Comparison of ENCODE assay signal across 9 cellular contexts in the genomic region with DNA sequence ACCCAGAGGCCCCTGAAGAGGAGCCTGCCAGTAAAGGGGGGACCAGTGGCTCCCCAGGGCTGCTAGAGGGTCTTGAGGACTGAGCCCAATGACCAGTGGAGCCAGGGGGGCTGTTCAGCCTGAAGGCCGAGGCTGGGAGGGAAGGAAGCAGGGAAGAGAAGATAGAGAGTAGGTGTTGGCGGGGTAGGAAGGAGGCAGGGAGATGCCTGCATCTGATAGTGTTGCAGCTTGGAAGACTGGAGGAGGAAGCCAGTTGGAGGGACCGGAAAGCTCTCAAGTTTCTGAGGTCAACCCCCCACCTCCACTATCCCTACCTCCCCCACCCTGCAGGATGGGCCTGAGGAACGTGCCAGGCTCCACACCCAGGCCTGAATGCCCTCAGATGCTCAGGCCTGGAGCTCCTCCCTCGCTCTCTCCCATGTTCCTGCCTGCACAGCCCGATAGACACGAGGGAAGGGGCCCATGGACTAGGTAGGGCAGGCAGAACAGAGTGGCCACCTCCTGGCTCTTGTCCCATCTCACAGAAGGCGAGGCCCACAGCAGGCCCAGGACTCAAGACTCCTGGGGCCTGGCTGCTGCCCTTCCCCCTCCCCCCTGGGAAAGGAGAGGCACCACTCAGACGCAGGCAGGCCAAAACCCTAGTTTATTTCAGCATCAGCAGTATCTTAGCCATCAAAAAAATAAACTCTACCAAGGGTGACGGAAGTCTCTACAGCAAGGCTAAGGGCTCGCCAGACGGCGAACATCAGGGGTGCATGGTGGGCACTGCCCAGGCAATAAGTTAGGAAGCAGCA. TPM values are rescaled to one million over a fixed set of nuclear protein-coding genes. Genes with fewer than 3 reads are reported as not detected.
A peak's percentile ranks its signal among the peaks of the same experiment; 100 is the strongest.
DNase-seq lines count a peak whose midpoint lies in the region; ATAC-seq and TF ChIP-seq lines count a peak whose summit lies in the region.
"Had no signal": no experiment of that assay in that cellular context is flagged by ENCODE, and none has a peak within 500 bp of the region (broad histone marks: within the 10 kb centered on the region; RNA-seq: fewer than 3 reads in every experiment).

No MANE protein-coding gene starts in this region.

- H3K4me3 ChIP-seq in right atrium auricular region = no peak overlapping the region
- H3K4me3 ChIP-seq: left lung had no signal

- TF ChIP-seq CTCF in right atrium auricular region (IDR thresholded peaks at IDR 0.05) = no peak

- H3K36me3 ChIP-seq in right atrium auricular region = peaks cover 4% of the 10 kb centered on the region

- H3K27me3 Mint-ChIP-seq in activated T-helper 1 cell treated with anti-CD3 and anti-CD28 coated beads, Interleukin-12 subunit alpha, Interleukin-12 subunit beta, Interleukin-2, Interleukin-4 antibody, amounts not matched to agents 30 ng/mL and 10 ng/mL and 1 ng/mL, durations not matched to agents 14 hours and 24 hours and 36 hours (ENCODE audit: insufficient read depth) = peaks cover 14% of the 10 kb centered on the region

- peak overlapping the region; percentile 56 for H3K4me3 Mint-ChIP-seq in activated T-helper 1 cell treated with anti-CD3 and anti-CD28 coated beads, Interleukin-12 subunit alpha, Interleukin-12 subunit beta, Interleukin-2, Interleukin-4 antibody, amounts not matched to agents 30 ng/mL and 10 ng/mL and 1 ng/mL, durations not matched to agents 14 hours and 24 hours and 36 hours

- H3K4me1 Mint-ChIP-seq in activated T-helper 1 cell treated with anti-CD3 and anti-CD28 coated beads, Interleukin-12 subunit alpha, Interleukin-12 subunit beta, Interleukin-2, Interleukin-4 antibody, amounts not matched to agents 30 ng/mL and 10 ng/mL and 1 ng/mL, durations not matched to agents 14 hours and 24 hours and 36 hours (ENCODE audit: low read depth) = peaks cover 6% of the 10 kb centered on the region

- DNase-seq in Right ventricle myocardium superior = peak; percentile 53
- no peak for DNase-seq in right atrium auricular region (ENCODE audit: low spot score)
- no peak for DNase-seq in activated T-helper 1 cell treated with anti-CD3 and anti-CD28 coated beads, Interleukin-12 subunit alpha, Interleukin-12 subunit beta, Interleukin-2, Interleukin-4 antibody, amounts not matched to agents 30 ng/mL and 10 ng/mL and 1 ng/mL, durations not matched to agents 14 hours and 24 hours and 36 hours (ENCODE audit: low spot score)
- peak; percentile 73 for DNase-seq in left kidney (ENCODE audit: low read depth, low spot score)
- DNase-seq in NCI-H345 (lab: John Stamatoyannopoulos, UW) = no peak
- no peak for DNase-seq in cerebellar nuclear complex (lab: John Stamatoyannopoulos, UW)
- no peak for DNase-seq in NCI-H510A (lab: John Stamatoyannopoulos, UW)

- no peaks in the 10 kb centered on the region for H3K27me3 ChIP-seq in right atrium auricular region

- H3K36me3 Mint-ChIP-seq in activated T-helper 1 cell treated with anti-CD3 and anti-CD28 coated beads, Interleukin-12 subunit alpha, Interleukin-12 subunit beta, Interleukin-2, Interleukin-4 antibody, amounts not matched to agents 30 ng/mL and 10 ng/mL and 1 ng/mL, durations not matched to agents 14 hours and 24 hours and 36 hours (ENCODE audit: low read depth) = no peaks in the 10 kb centered on the region

- peaks cover 0 to 76% of the 10 kb centered on the region in 2 donors for H3K4me1 ChIP-seq in right atrium auricular region

- intact Hi-C loops in Right ventricle myocardium superior (cut with DNase I) = no loop called here
- intact Hi-C loops in activated T-helper 1 cell treated with anti-CD3 and anti-CD28 coated beads, Interleukin-12 subunit alpha, Interleukin-12 subunit beta, Interleukin-2, Interleukin-4 antibody, amounts not matched to agents 30 ng/mL and 10 ng/mL and 1 ng/mL, durations not matched to agents 14 hours and 24 hours and 36 hours (cut with micrococcal nuclease) = no loop called here

- no peaks in the 10 kb centered on the region for H3K9me3 ChIP-seq in right atrium auricular region
- H3K9me3 ChIP-seq: left lung had no signal

- H3K27ac Mint-ChIP-seq in activated T-helper 1 cell treated with anti-CD3 and anti-CD28 coated beads, Interleukin-12 subunit alpha, Interleukin-12 subunit beta, Interleukin-2, Interleukin-4 antibody, amounts not matched to agents 30 ng/mL and 10 ng/mL and 1 ng/mL, durations not matched to agents 14 hours and 24 hours and 36 hours = no peak overlapping the region

- no peaks in the 10 kb centered on the region for H3K9me3 Mint-ChIP-seq in activated T-helper 1 cell treated with anti-CD3 and anti-CD28 coated beads, Interleukin-12 subunit alpha, Interleukin-12 subunit beta, Interleukin-2, Interleukin-4 antibody, amounts not matched to agents 30 ng/mL and 10 ng/mL and 1 ng/mL, durations not matched to agents 14 hours and 24 hours and 36 hours

- H3K27ac ChIP-seq in right atrium auricular region = peak overlapping the region in 1 of 2 donors; percentile 84

- ATAC-seq in Right ventricle myocardium superior (ENCODE audit: poor library complexity) = no peak
- no peak for ATAC-seq in GM21390 (IDR thresholded peaks at IDR 0.05; ENCODE audit: unreplicated experiment)

RNA-seq across cellular contexts. Expression of gene CKB, which starts 3.4 kb away (rescaled TPM):
- total RNA-seq in Right ventricle myocardium superior = 702 TPM
- 100 to 1,000 TPM; 546 to 707 TPM for total RNA-seq in right atrium auricular region
- 13.7 and 16.0 TPM in 2 replicates for total RNA-seq in activated T-helper 1 cell treated with anti-CD3 and anti-CD28 coated beads, Interleukin-12 subunit alpha, Interleukin-12 subunit beta, Interleukin-2, Interleukin-4 antibody, amounts not matched to agents 30 ng/mL and 10 ng/mL and 1 ng/mL, durations not matched to agents 14 hours and 24 hours and 36 hours

RNA-seq across cellular contexts. Expression of gene TRMT61A, which starts 9.8 kb away (rescaled TPM):
- total RNA-seq in Right ventricle myocardium superior = 5.0 TPM
- total RNA-seq in right atrium auricular region = 1 to 10 TPM; 4.4 to 7.4 TPM
- total RNA-seq in activated T-helper 1 cell treated with anti-CD3 and anti-CD28 coated beads, Interleukin-12 subunit alpha, Interleukin-12 subunit beta, Interleukin-2, Interleukin-4 antibody, amounts not matched to agents 30 ng/mL and 10 ng/mL and 1 ng/mL, durations not matched to agents 14 hours and 24 hours and 36 hours = 23.4 and 23.7 TPM in 2 replicates

RNA-seq across cellular contexts. Expression of gene BAG5, which starts 43.2 kb away (rescaled TPM):
- total RNA-seq in Right ventricle myocardium superior (14.3 TPM), right atrium auricular region (10 to 100 TPM; 16.1 to 17.7 TPM)
- total RNA-seq in activated T-helper 1 cell treated with anti-CD3 and anti-CD28 coated beads, Interleukin-12 subunit alpha, Interleukin-12 subunit beta, Interleukin-2, Interleukin-4 antibody, amounts not matched to agents 30 ng/mL and 10 ng/mL and 1 ng/mL, durations not matched to agents 14 hours and 24 hours and 36 hours = 33.8 and 34.1 TPM in 2 replicates

RNA-seq across cellular contexts. Expression of gene COA8, which starts 43.5 kb away (rescaled TPM):
- 60.6 TPM for total RNA-seq in Right ventricle myocardium superior
- total RNA-seq in right atrium auricular region = 10 to 100 TPM; 21.3 to 53.2 TPM
- 37.2 and 39.7 TPM in 2 replicates for total RNA-seq in activated T-helper 1 cell treated with anti-CD3 and anti-CD28 coated beads, Interleukin-12 subunit alpha, Interleukin-12 subunit beta, Interleukin-2, Interleukin-4 antibody, amounts not matched to agents 30 ng/mL and 10 ng/mL and 1 ng/mL, durations not matched to agents 14 hours and 24 hours and 36 hours

Comparison
In these comparisons a context has a peak if more than half of its experiments do, and no peak if none do; other contexts are left out.
1. DNase-seq: peak in Right ventricle myocardium superior (single experiment) and left kidney (single experiment); none in right atrium auricular region (single experiment), activated T-helper 1 cell treated with anti-CD3 and anti-CD28 coated beads, Interleukin-12 subunit alpha, Interleukin-12 subunit beta, Interleukin-2, Interleukin-4 antibody, amounts not matched to agents 30 ng/mL and 10 ng/mL and 1 ng/mL, durations not matched to agents 14 hours and 24 hours and 36 hours (single experiment), NCI-H345 (single experiment), cerebellar nuclear complex (0 of 2) and NCI-H510A (single experiment).
2. RNA of gene CKB, which starts 3.4 kb away (total RNA-seq): 546 to 707 TPM in right atrium auricular region and 702 TPM in Right ventricle myocardium superior (single experiment); 13.7 to 16.0 TPM in activated T-helper 1 cell treated with anti-CD3 and anti-CD28 coated beads, Interleukin-12 subunit alpha, Interleukin-12 subunit beta, Interleukin-2, Interleukin-4 antibody, amounts not matched to agents 30 ng/mL and 10 ng/mL and 1 ng/mL, durations not matched to agents 14 hours and 24 hours and 36 hours; every median in the first group is over 10 times any median in the second.